In genomic region chr15:57364282-57365007, GRCh38 we compare ENCODE assay signal across 11 cellular contexts. TPM values are rescaled to one million over a fixed set of nuclear protein-coding genes. Genes with fewer than 3 reads are reported as not detected.
DNase-seq lines count a peak whose midpoint lies in the region; ATAC-seq and TF ChIP-seq lines count a peak whose summit lies in the region.
"Had no signal": no experiment of that assay in that cellular context is flagged by ENCODE, and none has a peak within 500 bp of the region (broad histone marks: within the 10 kb centered on the region; RNA-seq: fewer than 3 reads in every experiment).

No MANE protein-coding gene starts in this region.

- DNase-seq in ELF-1 (ENCODE audit: low read depth, low spot score), result peak; percentile 75
- DNase-seq in NOMO-1 (lab: John Stamatoyannopoulos, UW; ENCODE audit: unreplicated experiment in 2 of 2), result peak; percentile 87 to 88
- peak; percentile 42 for DNase-seq in endothelial cell (ENCODE audit: low spot score)
- no peak for DNase-seq in HK-2 (ENCODE audit: unreplicated experiment)
- no peak for DNase-seq in globus pallidus (ENCODE audit: low spot score)
- DNase-seq: activated naive CD8-positive, alpha-beta T cell treated with anti-CD3 and anti-CD28 coated beads, Interleukin-2, amount 10 ng/mL, durations not matched to agents 7 days and 5 days; NCI-H524; occipital lobe had no signal

- no peak overlapping the region for H3K4me3 ChIP-seq in neuron (ENCODE audit: low read length)

- H3K36me3 Mint-ChIP-seq in endothelial cell (ENCODE audit: low read depth, unreplicated experiment), result no peaks in the 10 kb centered on the region
- H3K36me3 Mint-ChIP-seq: activated naive CD8-positive, alpha-beta T cell treated with anti-CD3 and anti-CD28 coated beads, Interleukin-2, amount 10 ng/mL, durations not matched to agents 7 days and 5 days had no signal

- TF ChIP-seq CTCF in endothelial cell (IDR thresholded peaks at IDR 0.05; ENCODE audit: unreplicated experiment), result no peak

- H3K9me3 Mint-ChIP-seq in endothelial cell (ENCODE audit: unreplicated experiment), result no peaks in the 10 kb centered on the region
- H3K9me3 Mint-ChIP-seq: activated naive CD8-positive, alpha-beta T cell treated with anti-CD3 and anti-CD28 coated beads, Interleukin-2, amount 10 ng/mL, durations not matched to agents 7 days and 5 days had no signal

- H3K4me1 ChIP-seq in neuron (ENCODE audit: insufficient read depth, low read length), result peaks cover 3% of the 10 kb centered on the region

- ATAC-seq in GM19463 (IDR thresholded peaks at IDR 0.05; ENCODE audit: unreplicated experiment) (no peak), HG02973 (IDR thresholded peaks at IDR 0.05; ENCODE audit: unreplicated experiment) (no peak)

- H3K27ac Mint-ChIP-seq in endothelial cell (ENCODE audit: unreplicated experiment), result peak overlapping the region; percentile 43
- H3K27ac Mint-ChIP-seq: activated naive CD8-positive, alpha-beta T cell treated with anti-CD3 and anti-CD28 coated beads, Interleukin-2, amount 10 ng/mL, durations not matched to agents 7 days and 5 days had no signal

- no peaks in the 10 kb centered on the region for H3K27me3 ChIP-seq in neuron (ENCODE audit: insufficient read depth, low read length)

- peaks cover 6% of the 10 kb centered on the region for H3K4me1 Mint-ChIP-seq in endothelial cell (ENCODE audit: unreplicated experiment)
- H3K4me1 Mint-ChIP-seq: activated naive CD8-positive, alpha-beta T cell treated with anti-CD3 and anti-CD28 coated beads, Interleukin-2, amount 10 ng/mL, durations not matched to agents 7 days and 5 days had no signal

- no peak overlapping the region for H3K4me3 Mint-ChIP-seq in endothelial cell (ENCODE audit: unreplicated experiment)
- H3K4me3 Mint-ChIP-seq: activated naive CD8-positive, alpha-beta T cell treated with anti-CD3 and anti-CD28 coated beads, Interleukin-2, amount 10 ng/mL, durations not matched to agents 7 days and 5 days had no signal

- peak overlapping the region; percentile 58 for H2AFZ ChIP-seq in neuron (ENCODE audit: low read depth, low read length)

- H3K9me3 ChIP-seq in neuron (ENCODE audit: low read length), result peaks cover 2% of the 10 kb centered on the region

- no peaks in the 10 kb centered on the region for H3K36me3 ChIP-seq in neuron (ENCODE audit: insufficient read depth, low read length)

- H3K27me3 Mint-ChIP-seq in endothelial cell (ENCODE audit: unreplicated experiment), result no peaks in the 10 kb centered on the region
- H3K27me3 Mint-ChIP-seq: activated naive CD8-positive, alpha-beta T cell treated with anti-CD3 and anti-CD28 coated beads, Interleukin-2, amount 10 ng/mL, durations not matched to agents 7 days and 5 days had no signal

RNA-seq across cellular contexts. Expression of gene CGNL1, which starts 11.9 kb away (rescaled TPM):
- total RNA-seq in endothelial cell (ENCODE audit: unreplicated experiment), result 238 TPM
- total RNA-seq: activated naive CD8-positive, alpha-beta T cell treated with anti-CD3 and anti-CD28 coated beads, Interleukin-2, amount 10 ng/mL, durations not matched to agents 7 days and 5 days had no signal

Comparison
In these comparisons a context has a peak if more than half of its experiments do, and no peak if none do; other contexts are left out.
1. DNase-seq: peak in ELF-1 (single experiment), NOMO-1 (2 of 2) and endothelial cell (single experiment); none in HK-2 (single experiment) and globus pallidus (single experiment).